In the genomic region with DNA sequence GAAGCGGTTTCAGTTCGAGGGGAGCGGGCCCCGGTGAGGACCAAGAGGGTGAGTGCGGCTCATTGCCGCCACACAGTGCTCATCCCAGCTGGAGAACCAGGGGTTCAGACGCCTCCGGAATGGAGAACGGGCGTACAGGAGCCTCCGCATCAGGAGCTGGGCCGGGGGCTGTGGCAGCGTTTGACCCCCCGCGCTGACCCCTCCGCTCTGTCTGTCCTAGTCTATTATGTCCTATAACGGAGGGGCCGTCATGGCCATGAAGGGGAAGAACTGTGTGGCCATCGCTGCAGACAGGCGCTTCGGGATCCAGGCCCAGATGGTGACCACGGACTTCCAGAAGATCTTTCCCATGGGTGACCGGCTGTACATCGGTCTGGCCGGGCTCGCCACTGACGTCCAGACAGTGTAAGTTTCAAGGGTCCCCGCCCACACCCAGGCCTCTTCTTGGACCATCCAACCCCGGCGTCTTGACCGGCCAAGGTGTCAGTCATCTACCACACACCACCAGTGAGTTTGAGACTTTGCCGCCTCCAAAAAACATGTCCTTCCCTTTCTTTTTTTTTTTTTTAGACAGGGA, we compare ENCODE assay signal across 8 cellular contexts. TPM values are rescaled to one million over a fixed set of nuclear protein-coding genes. Genes with fewer than 3 reads are reported as not detected.
DNase-seq lines count a peak whose midpoint lies in the region; ATAC-seq and TF ChIP-seq lines count a peak whose summit lies in the region.

No MANE protein-coding gene starts in this region.

- no peak for ATAC-seq in HG03432 (IDR thresholded peaks at IDR 0.05; ENCODE audit: unreplicated experiment)

- CTCF ChIA-PET in OCI-LY7 (lab: Charles Lee; ENCODE audit: unreplicated experiment), result no interaction called here

- H3K4me2 ChIP-seq in OCI-LY7 (ENCODE audit: low read length) (peak overlapping the region; percentile 93), trophoblast cell (ENCODE audit: low read length) (peak overlapping the region; percentile 83)

- peak overlapping the region; percentile 97 for H3K4me3 Mint-ChIP-seq in T-helper 2 cell treated with Interferon-gamma antibody and Interleukin-4, amounts not matched to agents 5 μg/mL and 100 μg/mL, for 36 hours

- H3K79me1 ChIP-seq in trophoblast cell (ENCODE audit: low read length), result peaks cover 24% of the 10 kb centered on the region

- TSS peak; percentile 81 for BruUV-seq in OCI-LY7 (replicated peaks; lab: Mats Ljungman, UMichigan)

- H3K9me3 Mint-ChIP-seq in T-helper 2 cell treated with Interferon-gamma antibody and Interleukin-4, amounts not matched to agents 5 μg/mL and 100 μg/mL, for 36 hours, result no peaks in the 10 kb centered on the region

- WGBS in trophoblast cell (ENCODE audit: extremely low coverage, insufficient coverage, insufficient read length), result no CpG with 5 or more reads among the region's 32 CpGs

- no peaks in the 10 kb centered on the region for H3K27me3 ChIP-seq in trophoblast cell (ENCODE audit: insufficient read depth, low read length)

- peaks cover 28% of the 10 kb centered on the region for H3K4me1 Mint-ChIP-seq in T-helper 2 cell treated with Interferon-gamma antibody and Interleukin-4, amounts not matched to agents 5 μg/mL and 100 μg/mL, for 36 hours (ENCODE audit: low read depth)

- H3K14ac ChIP-seq in trophoblast cell (ENCODE audit: low read length), result peak overlapping the region; percentile 79

- peaks cover 27% of the 10 kb centered on the region for H3K36me3 Mint-ChIP-seq in T-helper 2 cell treated with Interferon-gamma antibody and Interleukin-4, amounts not matched to agents 5 μg/mL and 100 μg/mL, for 36 hours (ENCODE audit: low read depth)

- peak overlapping the region; percentile 98 for H3K9ac ChIP-seq in trophoblast cell (ENCODE audit: low read length)

- H3K4me3 ChIP-seq in OCI-LY7 (ENCODE audit: low read depth, low read length, poor library complexity, severe bottlenecking) (peak overlapping the region; percentile 79), trophoblast cell (ENCODE audit: low read depth, low read length) (peak overlapping the region; percentile 94)

- TF ChIP-seq CTCF in OCI-LY7 (conservative IDR thresholded peaks at IDR 0.05; ENCODE audit: low read length), result no peak

- no peaks in the 10 kb centered on the region for H4K20me1 ChIP-seq in OCI-LY7 (ENCODE audit: insufficient read depth, low read length)

- H3K4me1 ChIP-seq in OCI-LY7 (ENCODE audit: insufficient read depth, low read length, poor library complexity, severe bottlenecking) (peaks cover 40% of the 10 kb centered on the region), trophoblast cell (ENCODE audit: control insufficient read depth in 1 of 2, insufficient read depth in 2 of 2, low read length in 2 of 2) (peaks cover 7 to 11% of the 10 kb centered on the region in 2 experiments)

- H3K79me2 ChIP-seq in OCI-LY7 (ENCODE audit: insufficient read depth, low read depth, low read length), result peaks cover 22% of the 10 kb centered on the region
- H3K79me2 ChIP-seq in trophoblast cell (ENCODE audit: control insufficient read depth, insufficient read depth, low read length, poor library complexity), result peaks cover 17% of the 10 kb centered on the region

- intact Hi-C loops in OCI-LY7 (cut with micrococcal nuclease; ENCODE audit: unreplicated experiment), result loop anchor here (2.0 to 5.0 kb wide), 3 partner anchors 99 to 399 kb away; a partner anchor contains a TSS

- peak overlapping the region; percentile 63 for H2BK120ac ChIP-seq in trophoblast cell (ENCODE audit: insufficient read depth, low read length, poor library complexity)

- H3K9me3 ChIP-seq in OCI-LY7 (ENCODE audit: low read length) (no peaks in the 10 kb centered on the region), trophoblast cell (ENCODE audit: insufficient read depth, low read depth, low read length) (no peaks in the 10 kb centered on the region)

- H4K91ac ChIP-seq in trophoblast cell (ENCODE audit: low read depth, low read length), result peak overlapping the region; percentile 68

- POLR2A ChIA-PET in OCI-LY7 (lab: Charles Lee), result interaction anchor here (1.0 to 1.5 kb wide), 2 partner anchors 77 to 101 kb away, joined by 3 to 4 read pairs; a partner anchor contains a TSS

- H2AFZ ChIP-seq in OCI-LY7 (ENCODE audit: low read length) (peak overlapping the region; percentile 35; the same call in 1 of the 2 replicates), trophoblast cell (ENCODE audit: insufficient read depth, low read length, poor library complexity) (peak overlapping the region; percentile 60)

- H3K36me3 ChIP-seq in OCI-LY7 (ENCODE audit: insufficient read depth, low read length) (peaks cover 42% of the 10 kb centered on the region), trophoblast cell (ENCODE audit: control insufficient read depth in 1 of 2, insufficient read depth in 2 of 2, low read length in 2 of 2) (peaks cover 22 to 29% of the 10 kb centered on the region in 2 experiments)

- peak overlapping the region; percentile 32 for H2BK5ac ChIP-seq in trophoblast cell (ENCODE audit: low read depth, low read length, poor library complexity)

- no peak overlapping the region for H2BK12ac ChIP-seq in trophoblast cell (ENCODE audit: low read length)

- no peak for TF ChIP-seq POLR2A in erythroblast (IDR thresholded peaks at IDR 0.05; ENCODE audit: low read length)

- no peak for DNase-seq in T-helper 2 cell treated with Interferon-gamma antibody and Interleukin-4, amounts not matched to agents 5 μg/mL and 100 μg/mL, for 36 hours (ENCODE audit: low spot score)
- DNase-seq in T-helper 2 cell (no peak), OCI-LY7 (ENCODE audit: low spot score) (no peak), erythroblast (lab: John Stamatoyannopoulos, UW) (peak; percentile 41 to 59), trophoblast cell (no peak), NCI-H1436 treated with DMSO at 0.1 percent for 48 hours (lab: John Stamatoyannopoulos, UW) (no peak), HPDE6-E6E7 (ENCODE audit: extremely low spot score) (no peak)

- H3K9me2 ChIP-seq in OCI-LY7 (ENCODE audit: insufficient read depth, low read length), result no peaks in the 10 kb centered on the region

- peak overlapping the region; percentile 67 for H2AK5ac ChIP-seq in trophoblast cell (ENCODE audit: low read length)

- peak overlapping the region; percentile 68 for H4K12ac ChIP-seq in trophoblast cell (ENCODE audit: low read depth, low read length)

- no peak overlapping the region for H3K23ac ChIP-seq in trophoblast cell (ENCODE audit: low read length)

- peak overlapping the region; percentile 42 for H3K18ac ChIP-seq in trophoblast cell (ENCODE audit: low read length)

- H3K27me3 Mint-ChIP-seq in T-helper 2 cell treated with Interferon-gamma antibody and Interleukin-4, amounts not matched to agents 5 μg/mL and 100 μg/mL, for 36 hours (ENCODE audit: low read depth), result peaks cover 21% of the 10 kb centered on the region

- H3K27ac ChIP-seq in OCI-LY7 (ENCODE audit: low read depth, low read length, poor library complexity, severe bottlenecking) (peak overlapping the region; percentile 48), trophoblast cell (ENCODE audit: low read depth, low read length) (peak overlapping the region; percentile 38)

- peak overlapping the region; percentile 90 for H4K8ac ChIP-seq in trophoblast cell (ENCODE audit: low read depth, low read length)

- H3K4ac ChIP-seq in trophoblast cell (ENCODE audit: low read depth, low read length), result peak overlapping the region; percentile 66

- peak overlapping the region; percentile 98 for H3K27ac Mint-ChIP-seq in T-helper 2 cell treated with Interferon-gamma antibody and Interleukin-4, amounts not matched to agents 5 μg/mL and 100 μg/mL, for 36 hours

RNA-seq across cellular contexts. Expression of a gene that starts 0.5 kb away (rescaled TPM):
- 290 and 348 TPM in 2 replicates for total RNA-seq in OCI-LY7 (2014; rRNA removed; shearing (Covaris generic))
- 231 and 246 TPM in 2 replicates for total RNA-seq in OCI-LY7 (2022)
- polyA plus RNA-seq in trophoblast cell (2013), result 299 and 301 TPM in 2 replicates

RNA-seq across cellular contexts. Expression of a gene that starts 4.9 kb away (rescaled TPM):
- total RNA-seq in OCI-LY7 (2014; rRNA removed; shearing (Covaris generic)), result 8.9 and 12.8 TPM in 2 replicates
- total RNA-seq in OCI-LY7 (2022), result 40.0 and 47.3 TPM in 2 replicates
- 42.2 and 42.5 TPM in 2 replicates for polyA plus RNA-seq in trophoblast cell (2013)

RNA-seq across cellular contexts. Expression of a gene that starts 22.9 kb away (rescaled TPM):
- total RNA-seq in OCI-LY7 (2014; rRNA removed; shearing (Covaris generic)), result 11.4 and 13.4 TPM in 2 replicates
- total RNA-seq in OCI-LY7 (2022), result 24.9 and 25.1 TPM in 2 replicates
- polyA plus RNA-seq in trophoblast cell (2013), result 7.1 and 7.8 TPM in 2 replicates

RNA-seq across cellular contexts. Expression of a gene that starts 46.3 kb away (rescaled TPM):
- total RNA-seq in OCI-LY7 (2014; rRNA removed; shearing (Covaris generic)), result 23.6 and 33.0 TPM in 2 replicates
- 37.8 and 38.6 TPM in 2 replicates for total RNA-seq in OCI-LY7 (2022)
- polyA plus RNA-seq in trophoblast cell (2013), result 22.1 and 25.2 TPM in 2 replicates

RNA-seq across cellular contexts. Expression of a gene that starts 47.9 kb away (rescaled TPM):
- 81.7 and 94.9 TPM in 2 replicates for total RNA-seq in OCI-LY7 (2014; rRNA removed; shearing (Covaris generic))
- 174 and 175 TPM in 2 replicates for total RNA-seq in OCI-LY7 (2022)
- 15.3 and 16.2 TPM in 2 replicates for polyA plus RNA-seq in trophoblast cell (2013)

Comparison
In these comparisons a context has a peak if more than half of its experiments do, and no peak if none do; other contexts are left out.
1. DNase-seq: peak in erythroblast (2 of 2); none in T-helper 2 cell treated with Interferon-gamma antibody and Interleukin-4, amounts not matched to agents 5 μg/mL and 100 μg/mL, for 36 hours (single experiment), T-helper 2 cell (0 of 5), OCI-LY7 (single experiment), trophoblast cell (0 of 2), NCI-H1436 treated with DMSO at 0.1 percent for 48 hours (single experiment) and HPDE6-E6E7 (single experiment).